ENCODE assay signal across 14 cellular contexts in genomic region chr19:41879670-41880328, GRCh38. TPM values are rescaled to one million over a fixed set of nuclear protein-coding genes. Genes with fewer than 3 reads are reported as not detected.
DNase-seq lines count a peak whose midpoint lies in the region; ATAC-seq and TF ChIP-seq lines count a peak whose summit lies in the region.
"Had no signal": no experiment of that assay in that cellular context is flagged by ENCODE, and none has a peak within 500 bp of the region (broad histone marks: within the 10 kb centered on the region; RNA-seq: fewer than 3 reads in every experiment).

No MANE protein-coding gene starts in this region.

- peaks cover 9 to 23% (median 20%) of the 10 kb centered on the region in 4 donors for H3K4me1 ChIP-seq in esophagus muscularis mucosa

- ATAC-seq in stimulated activated naive CD8-positive, alpha-beta T cell treated with anti-CD3 and anti-CD28 coated beads, Interleukin-15, amount 100 ng/mL, for 72 hours: no peak
- no peak for ATAC-seq in activated naive CD8-positive, alpha-beta T cell treated with anti-CD3 and anti-CD28 coated beads, Interleukin-2, amount 10 ng/mL, durations not matched to agents 7 days and 5 days (ENCODE audit: low read depth)
- ATAC-seq in GM18519 (IDR thresholded peaks at IDR 0.05; ENCODE audit: low FRiP score, unreplicated experiment): no peak
- ATAC-seq: heart right ventricle, left colon, sciatic nerve had no signal

- no peak for TF ChIP-seq CTCF in esophagus muscularis mucosa (IDR thresholded peaks at IDR 0.05)

- H3K27ac ChIP-seq in esophagus muscularis mucosa (replicated peaks in 1 of 4): no peak overlapping the region
- H3K27ac ChIP-seq: epithelial cell of prostate, heart right ventricle had no signal

- no peak overlapping the region for H3K4me3 ChIP-seq in esophagus muscularis mucosa
- H3K4me3 ChIP-seq: heart right ventricle had no signal

- H3K27me3 ChIP-seq in esophagus muscularis mucosa: no peaks in the 10 kb centered on the region
- H3K27me3 ChIP-seq: heart right ventricle had no signal

- peak overlapping the region; percentile 20 for H3K4me3 Mint-ChIP-seq in stimulated activated naive CD8-positive, alpha-beta T cell treated with anti-CD3 and anti-CD28 coated beads, Interleukin-15, Interleukin-2, amounts not matched to agents 100 ng/mL and 50 ng/mL, for 24 hours
- H3K4me3 Mint-ChIP-seq in stimulated activated naive CD8-positive, alpha-beta T cell treated with anti-CD3 and anti-CD28 coated beads, Interleukin-15, amount 100 ng/mL, for 72 hours: no peak overlapping the region
- H3K4me3 Mint-ChIP-seq in activated naive CD8-positive, alpha-beta T cell treated with anti-CD3 and anti-CD28 coated beads, Interleukin-2, amount 10 ng/mL, durations not matched to agents 7 days and 5 days: no peak overlapping the region

- intact Hi-C loops in esophagus muscularis mucosa (cut with DNase I): no loop called here

- no peak for DNase-seq in stimulated activated naive CD8-positive, alpha-beta T cell treated with anti-CD3 and anti-CD28 coated beads, Interleukin-15, amount 100 ng/mL, for 72 hours
- DNase-seq in activated naive CD8-positive, alpha-beta T cell treated with anti-CD3 and anti-CD28 coated beads, Interleukin-2, amount 10 ng/mL, durations not matched to agents 7 days and 5 days: no peak
- DNase-seq in esophagus muscularis mucosa (ENCODE audit: extremely low spot score): no peak
- DNase-seq in pons (ENCODE audit: low spot score): no peak
- DNase-seq: activated CD4-positive, CD25-positive, alpha-beta regulatory T cell treated with anti-CD3 and anti-CD28 coated beads, Interleukin-2, amount 50 U/mL, for 72 hours; central memory CD4-positive, alpha-beta T cell; heart right ventricle; left colon had no signal

- WGBS in esophagus muscularis mucosa: 83% methylated on average over 4 of the region's 7 CpGs

- peaks cover 8% of the 10 kb centered on the region for H3K36me3 Mint-ChIP-seq in stimulated activated naive CD8-positive, alpha-beta T cell treated with anti-CD3 and anti-CD28 coated beads, Interleukin-15, Interleukin-2, amounts not matched to agents 100 ng/mL and 50 ng/mL, for 24 hours (ENCODE audit: low read depth)
- peaks cover 10% of the 10 kb centered on the region for H3K36me3 Mint-ChIP-seq in activated naive CD8-positive, alpha-beta T cell treated with anti-CD3 and anti-CD28 coated beads, Interleukin-2, amount 10 ng/mL, durations not matched to agents 7 days and 5 days

- no peaks in the 10 kb centered on the region for H3K9me3 ChIP-seq in esophagus muscularis mucosa
- H3K9me3 ChIP-seq: heart right ventricle had no signal

- H3K27me3 Mint-ChIP-seq in stimulated activated naive CD8-positive, alpha-beta T cell treated with anti-CD3 and anti-CD28 coated beads, Interleukin-15, Interleukin-2, amounts not matched to agents 100 ng/mL and 50 ng/mL, for 24 hours: no peaks in the 10 kb centered on the region
- H3K27me3 Mint-ChIP-seq in stimulated activated naive CD8-positive, alpha-beta T cell treated with anti-CD3 and anti-CD28 coated beads, Interleukin-15, amount 100 ng/mL, for 72 hours: no peaks in the 10 kb centered on the region
- H3K27me3 Mint-ChIP-seq in activated naive CD8-positive, alpha-beta T cell treated with anti-CD3 and anti-CD28 coated beads, Interleukin-2, amount 10 ng/mL, durations not matched to agents 7 days and 5 days: no peaks in the 10 kb centered on the region

- no peaks in the 10 kb centered on the region for H3K9me3 Mint-ChIP-seq in stimulated activated naive CD8-positive, alpha-beta T cell treated with anti-CD3 and anti-CD28 coated beads, Interleukin-15, Interleukin-2, amounts not matched to agents 100 ng/mL and 50 ng/mL, for 24 hours
- no peaks in the 10 kb centered on the region for H3K9me3 Mint-ChIP-seq in stimulated activated naive CD8-positive, alpha-beta T cell treated with anti-CD3 and anti-CD28 coated beads, Interleukin-15, amount 100 ng/mL, for 72 hours
- H3K9me3 Mint-ChIP-seq in activated naive CD8-positive, alpha-beta T cell treated with anti-CD3 and anti-CD28 coated beads, Interleukin-2, amount 10 ng/mL, durations not matched to agents 7 days and 5 days: no peaks in the 10 kb centered on the region

- POLR2A ChIA-PET in activated naive CD8-positive, alpha-beta T cell treated with anti-CD3 and anti-CD28 coated beads, Interleukin-2, amount 10 ng/mL, durations not matched to agents 7 days and 5 days (lab: Charles Lee): no interaction called here

- peak overlapping the region; percentile 9 for H3K27ac Mint-ChIP-seq in stimulated activated naive CD8-positive, alpha-beta T cell treated with anti-CD3 and anti-CD28 coated beads, Interleukin-15, Interleukin-2, amounts not matched to agents 100 ng/mL and 50 ng/mL, for 24 hours
- H3K27ac Mint-ChIP-seq in stimulated activated naive CD8-positive, alpha-beta T cell treated with anti-CD3 and anti-CD28 coated beads, Interleukin-15, amount 100 ng/mL, for 72 hours: no peak overlapping the region
- H3K27ac Mint-ChIP-seq in activated naive CD8-positive, alpha-beta T cell treated with anti-CD3 and anti-CD28 coated beads, Interleukin-2, amount 10 ng/mL, durations not matched to agents 7 days and 5 days: peak overlapping the region; percentile 77

- no peaks in the 10 kb centered on the region for H3K36me3 ChIP-seq in esophagus muscularis mucosa
- H3K36me3 ChIP-seq: heart right ventricle had no signal

- peaks cover 64% of the 10 kb centered on the region for H3K4me1 Mint-ChIP-seq in stimulated activated naive CD8-positive, alpha-beta T cell treated with anti-CD3 and anti-CD28 coated beads, Interleukin-15, Interleukin-2, amounts not matched to agents 100 ng/mL and 50 ng/mL, for 24 hours (ENCODE audit: low read depth)
- H3K4me1 Mint-ChIP-seq in stimulated activated naive CD8-positive, alpha-beta T cell treated with anti-CD3 and anti-CD28 coated beads, Interleukin-15, amount 100 ng/mL, for 72 hours: peaks cover 76% of the 10 kb centered on the region
- H3K4me1 Mint-ChIP-seq in activated naive CD8-positive, alpha-beta T cell treated with anti-CD3 and anti-CD28 coated beads, Interleukin-2, amount 10 ng/mL, durations not matched to agents 7 days and 5 days: peaks cover 54% of the 10 kb centered on the region

- no peak for TF ChIP-seq EP300 in esophagus muscularis mucosa (IDR thresholded peaks at IDR 0.05)

- TF ChIP-seq POLR2A in esophagus muscularis mucosa (IDR thresholded peaks at IDR 0.05; ENCODE audit: low read depth): no peak

RNA-seq across cellular contexts. Expression of gene CD79A, which starts 2.7 kb away (rescaled TPM):
- total RNA-seq in activated naive CD8-positive, alpha-beta T cell treated with anti-CD3 and anti-CD28 coated beads, Interleukin-2, amount 10 ng/mL, durations not matched to agents 7 days and 5 days: 10 to 100 TPM; 28.0 to 29.8 TPM
- 1 to 10 TPM in 1 of 4 donors, under 1 TPM in 1, not detected in 2; 0.71 to 2.2 TPM for total RNA-seq in esophagus muscularis mucosa
- total RNA-seq: H4 had no signal

RNA-seq across cellular contexts. Expression of gene ARHGEF1, which starts 3.2 kb away (rescaled TPM):
- 100 to 1,000 TPM; 807 to 824 TPM for total RNA-seq in activated naive CD8-positive, alpha-beta T cell treated with anti-CD3 and anti-CD28 coated beads, Interleukin-2, amount 10 ng/mL, durations not matched to agents 7 days and 5 days
- 10 to 100 TPM; 54.5 to 71.8 (median 59.7) TPM for total RNA-seq in esophagus muscularis mucosa

RNA-seq across cellular contexts. Expression of gene RPS19, which starts 19.7 kb away (rescaled TPM):
- total RNA-seq in activated naive CD8-positive, alpha-beta T cell treated with anti-CD3 and anti-CD28 coated beads, Interleukin-2, amount 10 ng/mL, durations not matched to agents 7 days and 5 days: 1,000 to 10,000 TPM; 3,237 to 3,326 TPM
- total RNA-seq in esophagus muscularis mucosa: 1,000 to 10,000 TPM in 3 of 4 donors, 100 to 1,000 TPM in 1; 893 to 1,378 (median 1,179) TPM

RNA-seq across cellular contexts. Expression of gene DMRTC2, which starts 35.0 kb away (rescaled TPM):
- not detected for total RNA-seq in activated naive CD8-positive, alpha-beta T cell treated with anti-CD3 and anti-CD28 coated beads, Interleukin-2, amount 10 ng/mL, durations not matched to agents 7 days and 5 days
- not detected for total RNA-seq in esophagus muscularis mucosa
- total RNA-seq: G401, H4, heart right ventricle, left colon, sciatic nerve had no signal

RNA-seq across cellular contexts. Expression of gene LYPD4, which starts 35.3 kb away (rescaled TPM):
- not detected for total RNA-seq in activated naive CD8-positive, alpha-beta T cell treated with anti-CD3 and anti-CD28 coated beads, Interleukin-2, amount 10 ng/mL, durations not matched to agents 7 days and 5 days
- total RNA-seq in esophagus muscularis mucosa: not detected
- total RNA-seq: G401, heart right ventricle, left colon, sciatic nerve had no signal

Comparison
In these comparisons a context has a peak if more than half of its experiments do, and no peak if none do; other contexts are left out.
1. H3K27ac Mint-ChIP-seq: peak in stimulated activated naive CD8-positive, alpha-beta T cell treated with anti-CD3 and anti-CD28 coated beads, Interleukin-15, Interleukin-2, amounts not matched to agents 100 ng/mL and 50 ng/mL, for 24 hours (single experiment) and activated naive CD8-positive, alpha-beta T cell treated with anti-CD3 and anti-CD28 coated beads, Interleukin-2, amount 10 ng/mL, durations not matched to agents 7 days and 5 days (single experiment); none in stimulated activated naive CD8-positive, alpha-beta T cell treated with anti-CD3 and anti-CD28 coated beads, Interleukin-15, amount 100 ng/mL, for 72 hours (0 of 2).
2. RNA of gene CD79A, which starts 2.7 kb away (total RNA-seq): 28.0 to 29.8 TPM in activated naive CD8-positive, alpha-beta T cell treated with anti-CD3 and anti-CD28 coated beads, Interleukin-2, amount 10 ng/mL, durations not matched to agents 7 days and 5 days; 0.71 to 2.2 TPM in esophagus muscularis mucosa; every median in the first group is over 4 times any median in the second.
3. RNA of gene ARHGEF1, which starts 3.2 kb away (total RNA-seq): 807 to 824 TPM in activated naive CD8-positive, alpha-beta T cell treated with anti-CD3 and anti-CD28 coated beads, Interleukin-2, amount 10 ng/mL, durations not matched to agents 7 days and 5 days; 54.5 to 71.8 TPM in esophagus muscularis mucosa; every median in the first group is over 10 times any median in the second.